ENCODE assay signal across 10 cellular contexts in genomic region chr3:108528459-108529231, GRCh38. TPM values are rescaled to one million over a fixed set of nuclear protein-coding genes. Genes with fewer than 3 reads are reported as not detected.
A peak's percentile ranks its signal among the peaks of the same experiment; 100 is the strongest.
DNase-seq lines count a peak whose midpoint lies in the region; ATAC-seq and TF ChIP-seq lines count a peak whose summit lies in the region.
"Had no signal": no experiment of that assay in that cellular context is flagged by ENCODE, and none has a peak within 500 bp of the region (broad histone marks: within the 10 kb centered on the region; RNA-seq: fewer than 3 reads in every experiment).

No MANE protein-coding gene starts in this region.

- H3K4me1 ChIP-seq in tibial nerve (no peaks in the 10 kb centered on the region), sigmoid colon (peaks cover 0 to 12% (median 2%) of the 10 kb centered on the region in 4 donors)

- intact Hi-C loops in sigmoid colon (cut with DNase I), result no loop called here

- H3K4me3 ChIP-seq in tibial nerve, result no peak overlapping the region
- H3K4me3 ChIP-seq in sigmoid colon, result no peak overlapping the region

- TF ChIP-seq EP300 in tibial nerve (IDR thresholded peaks at IDR 0.05), result peak; percentile 10 to 15
- TF ChIP-seq EP300 in sigmoid colon (IDR thresholded peaks at IDR 0.05), result no peak

- peak; percentile 93 for ATAC-seq in GM19395 (IDR thresholded peaks at IDR 0.05; ENCODE audit: unreplicated experiment)
- peak; percentile 99 for ATAC-seq in HG03025 (IDR thresholded peaks at IDR 0.05; ENCODE audit: low FRiP score, unreplicated experiment)

- H3K27me3 ChIP-seq in tibial nerve (no peaks in the 10 kb centered on the region), sigmoid colon (no peaks in the 10 kb centered on the region)

- no peak for TF ChIP-seq POLR2A in tibial nerve (IDR thresholded peaks at IDR 0.05)
- TF ChIP-seq POLR2A in sigmoid colon (IDR thresholded peaks at IDR 0.05), result no peak

- H3K36me3 ChIP-seq in tibial nerve (no peaks in the 10 kb centered on the region), sigmoid colon (no peaks in the 10 kb centered on the region)

- peak; percentile 30 for DNase-seq in SIG-M5 (lab: John Stamatoyannopoulos, UW)
- DNase-seq in tibial nerve (ENCODE audit: low spot score in 2 of 2), result no peak
- DNase-seq in HuH-7 (ENCODE audit: low spot score), result no peak
- no peak for DNase-seq in NK-92 treated with Interleukin-12 subunit alpha and Interleukin-12 subunit beta, amount 100 ng/mL, for 24 hours (lab: John Stamatoyannopoulos, UW)
- no peak for DNase-seq in COR-L47 (lab: John Stamatoyannopoulos, UW)
- DNase-seq in sigmoid colon, result no peak
- DNase-seq: activated CD4-positive, alpha-beta memory T cell treated with anti-CD3 and anti-CD28 coated beads, Interleukin-2, amount 10 ng/mL, durations not matched to agents 7 days and 5 days; NCI-H345 had no signal

- H3K27ac ChIP-seq in tibial nerve (no peak overlapping the region), sigmoid colon (no peak overlapping the region)

- H3K9me3 ChIP-seq in tibial nerve (no peaks in the 10 kb centered on the region), sigmoid colon (no peaks in the 10 kb centered on the region)

- TF ChIP-seq CTCF in tibial nerve (IDR thresholded peaks at IDR 0.05) (no peak), sigmoid colon (IDR thresholded peaks at IDR 0.05) (no peak)

- WGBS in tibial nerve, 2 donors, result 46 to 48% methylated on average over 3 of the region's 3 CpGs
- WGBS in sigmoid colon, 2 donors, result 55 to 66% methylated on average over 3 of the region's 3 CpGs

RNA-seq across cellular contexts. Expression of gene MYH15, which starts 18.2 kb away (rescaled TPM):
- total RNA-seq in tibial nerve (under 1 TPM in 2 of 4 donors, not detected in 2; under 0.01 to 0.22 TPM), sigmoid colon (under 1 TPM in 1 of 4 donors, not detected in 3; under 0.01 TPM)
- polyA plus RNA-seq in sigmoid colon, result under 1 TPM; 0.23 to 0.60 (median 0.39) TPM
